ENCODE assay signal across 10 cellular contexts in genomic region chr17:2076461-2076984, GRCh38. TPM values are rescaled to one million over a fixed set of nuclear protein-coding genes. Genes with fewer than 3 reads are reported as not detected.
DNase-seq lines count a peak whose midpoint lies in the region; ATAC-seq and TF ChIP-seq lines count a peak whose summit lies in the region.
"Had no signal": no experiment of that assay in that cellular context is flagged by ENCODE, and none has a peak within 500 bp of the region (broad histone marks: within the 10 kb centered on the region; RNA-seq: fewer than 3 reads in every experiment).

No MANE protein-coding gene starts in this region.

- ATAC-seq in HG03159 (IDR thresholded peaks at IDR 0.05; ENCODE audit: unreplicated experiment): no peak
- no peak for ATAC-seq in left lobe of liver

- H3K9ac ChIP-seq in adipocyte (ENCODE audit: low read length): peak overlapping the region; percentile 75

- H3K4me3 ChIP-seq in adipocyte (ENCODE audit: low read length) (no peak overlapping the region), transverse colon (no peak overlapping the region)

- intact Hi-C loops in transverse colon (cut with DNase I; ENCODE audit: low total_unique reads): no loop called here

- no peak for DNase-seq in T-helper 2 cell treated with Interferon-gamma antibody and Interleukin-4, amounts not matched to agents 5 μg/mL and 100 μg/mL, for 36 hours (ENCODE audit: low spot score)
- DNase-seq in T-helper 2 cell (no peak), adipocyte (ENCODE audit: low read depth) (peak; percentile 36), mesothelial cell of epicardium (ENCODE audit: low spot score in 2 of 2, unreplicated experiment in 2 of 2) (peak; percentile 67 to 78), transverse colon (no peak), left lobe of liver (ENCODE audit: low spot score) (no peak)
- no peak for DNase-seq in NK-92 treated with Interleukin-12 subunit alpha and Interleukin-12 subunit beta, amount 100 ng/mL, for 24 hours (lab: John Stamatoyannopoulos, UW)
- DNase-seq: activated naive CD8-positive, alpha-beta T cell treated with anti-CD3 and anti-CD28 coated beads, Interleukin-2, amount 10 ng/mL, durations not matched to agents 7 days and 5 days; occipital lobe had no signal

- H3K27ac Mint-ChIP-seq in T-helper 2 cell treated with Interferon-gamma antibody and Interleukin-4, amounts not matched to agents 5 μg/mL and 100 μg/mL, for 36 hours: peak overlapping the region; percentile 26
- H3K27ac Mint-ChIP-seq in mesothelial cell of epicardium: peak overlapping the region; percentile 97
- H3K27ac Mint-ChIP-seq: activated naive CD8-positive, alpha-beta T cell treated with anti-CD3 and anti-CD28 coated beads, Interleukin-2, amount 10 ng/mL, durations not matched to agents 7 days and 5 days had no signal

- peaks cover 61% of the 10 kb centered on the region for H3K36me3 Mint-ChIP-seq in T-helper 2 cell treated with Interferon-gamma antibody and Interleukin-4, amounts not matched to agents 5 μg/mL and 100 μg/mL, for 36 hours (ENCODE audit: low read depth)
- peaks cover 17% of the 10 kb centered on the region for H3K36me3 Mint-ChIP-seq in mesothelial cell of epicardium

- H3K4me1 Mint-ChIP-seq in T-helper 2 cell treated with Interferon-gamma antibody and Interleukin-4, amounts not matched to agents 5 μg/mL and 100 μg/mL, for 36 hours (ENCODE audit: low read depth): peaks cover 38% of the 10 kb centered on the region
- peaks cover 52% of the 10 kb centered on the region for H3K4me1 Mint-ChIP-seq in mesothelial cell of epicardium

- no peak overlapping the region for H3K4me3 Mint-ChIP-seq in T-helper 2 cell treated with Interferon-gamma antibody and Interleukin-4, amounts not matched to agents 5 μg/mL and 100 μg/mL, for 36 hours
- H3K4me3 Mint-ChIP-seq in mesothelial cell of epicardium: peak overlapping the region; percentile 37
- H3K4me3 Mint-ChIP-seq: activated naive CD8-positive, alpha-beta T cell treated with anti-CD3 and anti-CD28 coated beads, Interleukin-2, amount 10 ng/mL, durations not matched to agents 7 days and 5 days had no signal

- TF ChIP-seq CTCF in mesothelial cell of epicardium (IDR thresholded peaks at IDR 0.05; ENCODE audit: unreplicated experiment) (no peak), transverse colon (IDR thresholded peaks at IDR 0.05) (no peak)

- no peaks in the 10 kb centered on the region for H3K9me3 ChIP-seq in adipocyte (ENCODE audit: control insufficient read depth, low read length)
- H3K9me3 ChIP-seq in transverse colon: no peaks in the 10 kb centered on the region

- H3K36me3 ChIP-seq in adipocyte (ENCODE audit: control insufficient read depth, insufficient read depth, low read length, severe bottlenecking) (peaks cover 45% of the 10 kb centered on the region), transverse colon (peaks cover 0 to 8% (median 2%) of the 10 kb centered on the region in 4 donors)

- H3K27me3 ChIP-seq in adipocyte (replicated peaks; ENCODE audit: control insufficient read depth, insufficient read depth, low read length) (no peaks in the 10 kb centered on the region), transverse colon (no peaks in the 10 kb centered on the region)

- TF ChIP-seq EP300 in transverse colon (IDR thresholded peaks at IDR 0.05; ENCODE audit: low read depth): no peak

- 20 to 59% methylated on average over 1 to 12 of the region's 12 CpGs for WGBS in transverse colon (ENCODE audit: low coverage in 1 of 2), 2 donors

- H3K27ac ChIP-seq in transverse colon: peak overlapping the region; percentile 45 to 78 (median 68)

- in situ Hi-C loops in transverse colon (cut with MboI; ENCODE audit: low pct_ligation_motif_present in 1 of 4, low pct_unique_long_range_greater_than_20kb in 1 of 4, low sequenced_read_pairs in 3 of 4): no loop called here

- no peaks in the 10 kb centered on the region for H3K9me3 Mint-ChIP-seq in T-helper 2 cell treated with Interferon-gamma antibody and Interleukin-4, amounts not matched to agents 5 μg/mL and 100 μg/mL, for 36 hours
- no peaks in the 10 kb centered on the region for H3K9me3 Mint-ChIP-seq in mesothelial cell of epicardium
- H3K9me3 Mint-ChIP-seq: activated naive CD8-positive, alpha-beta T cell treated with anti-CD3 and anti-CD28 coated beads, Interleukin-2, amount 10 ng/mL, durations not matched to agents 7 days and 5 days had no signal

- no peak for TF ChIP-seq POLR2A in transverse colon (IDR thresholded peaks at IDR 0.05)

- no peaks in the 10 kb centered on the region for H3K27me3 Mint-ChIP-seq in T-helper 2 cell treated with Interferon-gamma antibody and Interleukin-4, amounts not matched to agents 5 μg/mL and 100 μg/mL, for 36 hours (ENCODE audit: low read depth)
- no peaks in the 10 kb centered on the region for H3K27me3 Mint-ChIP-seq in mesothelial cell of epicardium (ENCODE audit: low read depth)
- H3K27me3 Mint-ChIP-seq: activated naive CD8-positive, alpha-beta T cell treated with anti-CD3 and anti-CD28 coated beads, Interleukin-2, amount 10 ng/mL, durations not matched to agents 7 days and 5 days had no signal

- H3K4me1 ChIP-seq in adipocyte (ENCODE audit: control insufficient read depth, insufficient read depth, low read length) (peaks cover 22% of the 10 kb centered on the region), transverse colon (peaks cover 0 to 29% (median 9%) of the 10 kb centered on the region in 4 donors)

RNA-seq across cellular contexts. Expression of gene HIC1, which starts 21.6 kb away (rescaled TPM):
- total RNA-seq in mesothelial cell of epicardium (97.9 to 99.3 TPM (median 98.9 TPM) in 3 replicates), transverse colon (10 to 100 TPM in 2 of 4 donors, 1 to 10 TPM in 2; 9.1 to 32.5 (median 14.7) TPM), left lobe of liver (9.9 TPM)

RNA-seq across cellular contexts. Expression of gene OVCA2, which starts 34.7 kb away (rescaled TPM):
- total RNA-seq in mesothelial cell of epicardium (17.3 to 24.8 TPM (median 24.5 TPM) in 3 replicates), transverse colon (10 to 100 TPM in 3 of 4 donors, 1 to 10 TPM in 1; 5.4 to 73.3 (median 36.9) TPM), left lobe of liver (15.3 TPM)

RNA-seq across cellular contexts. Expression of gene DPH1, which starts 46.6 kb away (rescaled TPM):
- total RNA-seq in mesothelial cell of epicardium: 63.8 to 74.5 TPM (median 71.2 TPM) in 3 replicates
- total RNA-seq in transverse colon: 10 to 100 TPM; 32.4 to 88.8 (median 58.9) TPM
- total RNA-seq in left lobe of liver: 38.8 TPM

RNA-seq across cellular contexts. Expression of gene RTN4RL1, which starts 51.4 kb away (rescaled TPM):
- total RNA-seq in mesothelial cell of epicardium (0.20 to 0.23 TPM (median 0.22 TPM) in 3 replicates), transverse colon (under 1 TPM in 3 of 4 donors, not detected in 1; 0.27 to 0.60 (median 0.48) TPM), left lobe of liver (1.8 TPM)

Comparison
In these comparisons a context has a peak if more than half of its experiments do, and no peak if none do; other contexts are left out.
1. DNase-seq: peak in adipocyte (single experiment) and mesothelial cell of epicardium (2 of 2); none in T-helper 2 cell treated with Interferon-gamma antibody and Interleukin-4, amounts not matched to agents 5 μg/mL and 100 μg/mL, for 36 hours (single experiment), T-helper 2 cell (0 of 5), transverse colon (single experiment), NK-92 treated with Interleukin-12 subunit alpha and Interleukin-12 subunit beta, amount 100 ng/mL, for 24 hours (single experiment) and left lobe of liver (single experiment).